Comparison of ENCODE assay signal across 14 cellular contexts in genomic region chr12:64624035-64624434, GRCh38. TPM values are rescaled to one million over a fixed set of nuclear protein-coding genes. Genes with fewer than 3 reads are reported as not detected.
DNase-seq lines count a peak whose midpoint lies in the region; ATAC-seq and TF ChIP-seq lines count a peak whose summit lies in the region.
"Had no signal": no experiment of that assay in that cellular context is flagged by ENCODE, and none has a peak within 500 bp of the region (broad histone marks: within the 10 kb centered on the region; RNA-seq: fewer than 3 reads in every experiment).

No MANE protein-coding gene starts in this region.

- H3K4me1 ChIP-seq in right atrium auricular region (peaks cover 0 to 73% of the 10 kb centered on the region in 2 donors), aorta (ENCODE audit: control insufficient read depth in 1 of 2, insufficient read depth in 2 of 2, low read length in 2 of 2) (peaks cover 6 to 9% of the 10 kb centered on the region in 2 donors)

- H3K27ac Mint-ChIP-seq in T-cell (peak overlapping the region; percentile 23 to 40), memory B cell (peak overlapping the region; percentile 98)

- H3K36me3 ChIP-seq in right atrium auricular region (no peaks in the 10 kb centered on the region), aorta (ENCODE audit: control insufficient read depth in 1 of 2, insufficient read depth in 2 of 2, low read length in 1 of 2) (no peaks in the 10 kb centered on the region)
- H3K36me3 ChIP-seq: tibial nerve had no signal

- H3K27me3 Mint-ChIP-seq in T-cell (no peaks in the 10 kb centered on the region), memory B cell (no peaks in the 10 kb centered on the region)

- H3K27ac ChIP-seq in right atrium auricular region (peak overlapping the region; percentile 83 to 88), aorta (ENCODE audit: low read depth in 1 of 2, low read length in 2 of 2) (peak overlapping the region; percentile 39 to 79)

- H3K4me1 Mint-ChIP-seq in T-cell = peaks cover 80 to 89% (median 88%) of the 10 kb centered on the region in 3 donors
- peaks cover 43% of the 10 kb centered on the region for H3K4me1 Mint-ChIP-seq in memory B cell

- H3K4me3 ChIP-seq in right atrium auricular region (no peak overlapping the region), aorta (ENCODE audit: low read length in 2 of 2) (no peak overlapping the region)
- H3K4me3 ChIP-seq: skin epidermis, tibial nerve had no signal

- CTCF ChIA-PET in T-cell (lab: Charles Lee) = no interaction called here

- H3K36me3 Mint-ChIP-seq in T-cell (peaks cover 18% of the 10 kb centered on the region), memory B cell (no peaks in the 10 kb centered on the region)

- ATAC-seq in Right ventricle myocardium superior (ENCODE audit: poor library complexity) = no peak
- no peak for ATAC-seq in T-cell (replicated peaks in 1 of 4)
- no peak for ATAC-seq in memory B cell (ENCODE audit: low read depth)
- ATAC-seq in aorta (ENCODE audit: low FRiP score) = no peak
- no peak for ATAC-seq in HG02884 (IDR thresholded peaks at IDR 0.05; ENCODE audit: unreplicated experiment)
- no peak for ATAC-seq in HG02852 (IDR thresholded peaks at IDR 0.05; ENCODE audit: unreplicated experiment)
- ATAC-seq: heart left ventricle had no signal

- POLR2A ChIA-PET in T-cell (lab: Charles Lee) = interaction anchor here in 1 of 2 donors (1.9 kb wide), 1 partner anchor 10 kb away, joined by 4 read pairs; no protein-coding TSS in a partner anchor

- no peak for TF ChIP-seq CTCF in right atrium auricular region (IDR thresholded peaks at IDR 0.05)

- H3K9me3 Mint-ChIP-seq in T-cell (no peaks in the 10 kb centered on the region), memory B cell (no peaks in the 10 kb centered on the region)

- DNase-seq in right atrium auricular region (ENCODE audit: low spot score) (no peak), Right ventricle myocardium superior (no peak), T-cell (no peak), memory B cell (ENCODE audit: low spot score in 2 of 2) (no peak), aorta (no peak), medulla oblongata (ENCODE audit: extremely low spot score) (no peak)
- DNase-seq: activated CD8-positive, alpha-beta memory T cell treated with anti-CD3 and anti-CD28 coated beads for 24 hours; caudate nucleus; heart left ventricle; NCI-H2029 had no signal

- no peaks in the 10 kb centered on the region for H3K27me3 ChIP-seq in right atrium auricular region
- H3K27me3 ChIP-seq in aorta (ENCODE audit: control insufficient read depth in 1 of 2, insufficient read depth in 2 of 2, low read length in 1 of 2) = no peaks in the 10 kb centered on the region
- H3K27me3 ChIP-seq: heart left ventricle, tibial nerve had no signal

- intact Hi-C loops in Right ventricle myocardium superior (cut with DNase I) (no loop called here), aorta (cut with DNase I) (no loop called here)

- peak overlapping the region in 2 of 3 donors; percentile 35 to 90 for H3K4me3 Mint-ChIP-seq in T-cell
- peak overlapping the region; percentile 32 for H3K4me3 Mint-ChIP-seq in memory B cell

- 78 to 83% methylated on average over 4 of the region's 4 CpGs for WGBS in aorta, 2 donors

- no peaks in the 10 kb centered on the region for H3K9me3 ChIP-seq in right atrium auricular region
- H3K9me3 ChIP-seq in aorta (ENCODE audit: control insufficient read depth, low read length) = no peaks in the 10 kb centered on the region
- H3K9me3 ChIP-seq: heart left ventricle, tibial nerve had no signal

RNA-seq across cellular contexts. Expression of gene RASSF3, which starts 13.7 kb away (rescaled TPM):
- 10 to 100 TPM; 55.4 to 88.4 TPM for total RNA-seq in right atrium auricular region
- total RNA-seq in Right ventricle myocardium superior = 117 TPM
- total RNA-seq in T-cell = 100 to 1,000 TPM; 113 to 167 (median 149) TPM
- total RNA-seq in aorta = 100 to 1,000 TPM; 197 to 418 TPM
- polyA plus RNA-seq in aorta = 100 to 1,000 TPM in 1 of 2 donors, 10 to 100 TPM in 1; 85.1 to 445 TPM
